ENCODE assay signal across 8 cellular contexts in genomic region chr22:40635008-40635939, GRCh38. TPM values are rescaled to one million over a fixed set of nuclear protein-coding genes. Genes with fewer than 3 reads are reported as not detected.
DNase-seq lines count a peak whose midpoint lies in the region; ATAC-seq and TF ChIP-seq lines count a peak whose summit lies in the region.

No MANE protein-coding gene starts in this region.

- H3K9me3 ChIP-seq in SJCRH30 (replicated peaks) (no peaks in the 10 kb centered on the region), ovary (no peaks in the 10 kb centered on the region)

- ATAC-seq in GM18867 (IDR thresholded peaks at IDR 0.05; ENCODE audit: unreplicated experiment) = no peak
- no peak for ATAC-seq in HG02884 (IDR thresholded peaks at IDR 0.05; ENCODE audit: unreplicated experiment)

- no peaks in the 10 kb centered on the region for H3K27me3 Mint-ChIP-seq in Calu3 (ENCODE audit: unreplicated experiment)

- H3K9me3 Mint-ChIP-seq in Calu3 (ENCODE audit: low read depth, unreplicated experiment) = no peaks in the 10 kb centered on the region

- H3K27me3 ChIP-seq in SJCRH30 (no peaks in the 10 kb centered on the region), ovary (no peaks in the 10 kb centered on the region)

- DNase-seq in Calu3 = no peak
- no peak for DNase-seq in SJCRH30
- DNase-seq in fibroblast of peridontal ligament (ENCODE audit: extremely low read depth) = peak; percentile 71
- peak in 2 of 5 donors; percentile 61 to 65 for DNase-seq in ovary
- no peak for DNase-seq in SIG-M5 (lab: John Stamatoyannopoulos, UW)
- DNase-seq in HuH-7 (ENCODE audit: low spot score) = no peak

- CTCF ChIA-PET in Calu3 (lab: Charles Lee) = interaction anchor here (0.5 to 1.6 kb wide), 4 partner anchors 9 to 265 kb away, joined by 3 to 6 read pairs (median 3); no protein-coding TSS in a partner anchor

- no peak for TF ChIP-seq POLR2A in ovary (IDR thresholded peaks at IDR 0.05)

- 4 to 9% (median 8%) methylated on average over 21 of the region's 21 CpGs for WGBS in ovary, 3 donors

- BruUV-seq in Calu3 (replicated peaks; lab: Mats Ljungman, UMichigan) = TSS peak; percentile 53

- H3K36me3 Mint-ChIP-seq in Calu3 (ENCODE audit: insufficient read depth, unreplicated experiment) = peaks cover 30% of the 10 kb centered on the region

- H3K36me3 ChIP-seq in SJCRH30 (no peaks in the 10 kb centered on the region), ovary (no peaks in the 10 kb centered on the region)

- TF ChIP-seq EP300 in ovary (IDR thresholded peaks at IDR 0.05) = no peak

- no peak overlapping the region for H3K27ac ChIP-seq in SJCRH30
- H3K27ac ChIP-seq in ovary = peak overlapping the region; percentile 90 to 93

- peaks cover 22% of the 10 kb centered on the region for H3K4me1 Mint-ChIP-seq in Calu3 (ENCODE audit: low read depth, unreplicated experiment)

- 0 out of 2 replicates have a peak, but pooled peaks cover 5% of the 10 kb centered on the region for H3K4me1 ChIP-seq in SJCRH30
- no peaks in the 10 kb centered on the region for H3K4me1 ChIP-seq in ovary (ENCODE audit: insufficient read depth)

- peak overlapping the region; percentile 90 for H3K4me3 Mint-ChIP-seq in Calu3 (ENCODE audit: low read depth, unreplicated experiment)

- no peak overlapping the region for H3K27ac Mint-ChIP-seq in Calu3 (ENCODE audit: unreplicated experiment)

- TF ChIP-seq CTCF in Calu3 (IDR thresholded peaks at IDR 0.05; ENCODE audit: unreplicated experiment) (no peak), ovary (IDR thresholded peaks at IDR 0.05) (no peak)

- H3K4me3 ChIP-seq in SJCRH30 (peak overlapping the region; percentile 77), ovary (peak overlapping the region; percentile 99)

- intact Hi-C loops in Calu3 (cut with micrococcal nuclease; ENCODE audit: unreplicated experiment) (no loop called here), ovary (cut with DNase I) (loop anchor here in 2 of 4 donors (10.0 kb wide), 2 partner anchors 110 to 120 kb away; no protein-coding TSS in a partner anchor)

RNA-seq across cellular contexts. Expression of gene MRTFA, which starts 1.2 kb away (rescaled TPM):
- total RNA-seq in Calu3 (2022) (47.4 and 54.1 TPM in 2 replicates), ovary (10 to 100 TPM; 41.6 to 59.7 (median 55.0) TPM)
- 12.3 and 16.0 TPM in 2 replicates for total RNA-seq in SJCRH30 (2014; rRNA removed; shearing (Covaris generic))
- polyA plus RNA-seq in ovary = 10 to 100 TPM; 15.4 to 29.8 TPM

RNA-seq across cellular contexts. Expression of gene MCHR1, which starts 44.0 kb away (rescaled TPM):
- total RNA-seq in Calu3 (2022) = not detected in 2 replicates
- total RNA-seq in SJCRH30 (2014; rRNA removed; shearing (Covaris generic)) = 11.2 and 12.0 TPM in 2 replicates
- 1 to 10 TPM; 1.4 to 5.3 (median 2.3) TPM for total RNA-seq in ovary
- 10 to 100 TPM in 1 of 2 donors, 1 to 10 TPM in 1; 5.3 to 18.1 TPM for polyA plus RNA-seq in ovary
